16 cellular contexts compared by ENCODE assay signal in genomic region chr10:121154846-121155245, GRCh38.
DNase-seq lines count a peak whose midpoint lies in the region; ATAC-seq and TF ChIP-seq lines count a peak whose summit lies in the region.
"Had no signal": no experiment of that assay in that cellular context is flagged by ENCODE, and none has a peak within 500 bp of the region (broad histone marks: within the 10 kb centered on the region; RNA-seq: fewer than 3 reads in every experiment).

No MANE protein-coding gene starts in this region.

- no peak overlapping the region for H3K4me3 Mint-ChIP-seq in stimulated activated memory B cell treated with anti-CD40 and anti-IgM and Interleukin-4, amounts not matched to agents 10 μg/mL and 1 μg/mL and 100 μg/mL, for 72 hours
- H3K4me3 Mint-ChIP-seq: stimulated activated naive B cell treated with anti-CD40 and anti-IgM and Interleukin-4, amounts not matched to agents 10 μg/mL and 1 μg/mL and 100 μg/mL, for 72 hours had no signal

- peaks cover 3% of the 10 kb centered on the region for H3K9me3 Mint-ChIP-seq in stimulated activated memory B cell treated with anti-CD40 and anti-IgM and Interleukin-4, amounts not matched to agents 10 μg/mL and 1 μg/mL and 100 μg/mL, for 72 hours

- intact Hi-C loops in ascending aorta (cut with DNase I), result no loop called here

- H3K36me3 ChIP-seq in ascending aorta, result no peaks in the 10 kb centered on the region
- H3K36me3 ChIP-seq: BLaER1 treated with 17β-estradiol and CSF1 and Interleukin-3, amounts not matched to agents 10 nM and 100 nM; gastrocnemius medialis; SJCRH30 had no signal

- H3K4me3 ChIP-seq in retinal pigment epithelial cell (ENCODE audit: low read length) (no peak overlapping the region), ascending aorta (no peak overlapping the region)
- H3K4me3 ChIP-seq: BLaER1 treated with 17β-estradiol and CSF1 and Interleukin-3, amounts not matched to agents 10 nM and 100 nM; gastrocnemius medialis; SJCRH30 had no signal

- H3K27ac Mint-ChIP-seq in stimulated activated memory B cell treated with anti-CD40 and anti-IgM and Interleukin-4, amounts not matched to agents 10 μg/mL and 1 μg/mL and 100 μg/mL, for 72 hours, result no peak overlapping the region
- H3K27ac Mint-ChIP-seq: activated naive CD4-positive, alpha-beta T cell treated with anti-CD3 and anti-CD28 coated beads, Interleukin-2, amount 50 U/mL, for 72 hours; stimulated activated naive B cell treated with anti-CD40 and anti-IgM and Interleukin-4, amounts not matched to agents 10 μg/mL and 1 μg/mL and 100 μg/mL, for 72 hours had no signal

- H3K4me1 Mint-ChIP-seq in stimulated activated memory B cell treated with anti-CD40 and anti-IgM and Interleukin-4, amounts not matched to agents 10 μg/mL and 1 μg/mL and 100 μg/mL, for 72 hours, result no peaks in the 10 kb centered on the region
- H3K4me1 Mint-ChIP-seq: stimulated activated naive B cell treated with anti-CD40 and anti-IgM and Interleukin-4, amounts not matched to agents 10 μg/mL and 1 μg/mL and 100 μg/mL, for 72 hours had no signal

- H3K27ac ChIP-seq in ascending aorta, result no peak overlapping the region
- H3K27ac ChIP-seq: gastrocnemius medialis, SJCRH30 had no signal

- DNase-seq in HT1080 (ENCODE audit: low read depth) (peak; percentile 79), anterior cingulate cortex (lab: John Stamatoyannopoulos, UW) (peak in 53 of 58 donors; percentile 13 to 95 (median 75)), inferior parietal cortex (ENCODE audit: extremely low spot score) (peak; percentile 93), retinal pigment epithelial cell (ENCODE audit: low read depth) (peak; percentile 74), ascending aorta (ENCODE audit: low spot score in 2 of 2) (no peak), NCI-H128 (lab: John Stamatoyannopoulos, UW; ENCODE audit: unreplicated experiment) (no peak)
- DNase-seq: gastrocnemius medialis; left ventricle myocardium superior; NCI-H524 treated with DMSO at 0.1 percent for 48 hours; stimulated activated CD4-positive, alpha-beta T cell treated with anti-CD3 and anti-CD28 coated beads, Interleukin-2, amount 100 ng/mL, for 48 hours; stimulated activated naive B cell treated with anti-CD40 and anti-IgM and Interleukin-4, amounts not matched to agents 10 μg/mL and 1 μg/mL and 100 μg/mL, for 72 hours had no signal

- H3K4me1 ChIP-seq in ascending aorta, result no peaks in the 10 kb centered on the region
- H3K4me1 ChIP-seq: gastrocnemius medialis, SJCRH30 had no signal

- H3K36me3 Mint-ChIP-seq in stimulated activated memory B cell treated with anti-CD40 and anti-IgM and Interleukin-4, amounts not matched to agents 10 μg/mL and 1 μg/mL and 100 μg/mL, for 72 hours, result no peaks in the 10 kb centered on the region
- H3K36me3 Mint-ChIP-seq: stimulated activated naive B cell treated with anti-CD40 and anti-IgM and Interleukin-4, amounts not matched to agents 10 μg/mL and 1 μg/mL and 100 μg/mL, for 72 hours had no signal

- H3K9me3 ChIP-seq in ascending aorta, result no peaks in the 10 kb centered on the region
- H3K9me3 ChIP-seq: gastrocnemius medialis had no signal

- H3K27me3 Mint-ChIP-seq in stimulated activated memory B cell treated with anti-CD40 and anti-IgM and Interleukin-4, amounts not matched to agents 10 μg/mL and 1 μg/mL and 100 μg/mL, for 72 hours, result peaks cover 10% of the 10 kb centered on the region

- H3K27me3 ChIP-seq in ascending aorta, result no peaks in the 10 kb centered on the region
- H3K27me3 ChIP-seq: BLaER1 treated with 17β-estradiol and CSF1 and Interleukin-3, amounts not matched to agents 10 nM and 100 nM; gastrocnemius medialis; SJCRH30 had no signal

- TF ChIP-seq CTCF in retinal pigment epithelial cell (conservative IDR thresholded peaks at IDR 0.05; ENCODE audit: low read depth, low read length) (no peak), ascending aorta (IDR thresholded peaks at IDR 0.05) (no peak)

- no peak for ATAC-seq in stimulated activated memory B cell treated with anti-CD40 and anti-IgM and Interleukin-4, amounts not matched to agents 10 μg/mL and 1 μg/mL and 100 μg/mL, for 72 hours
- ATAC-seq in HG03175 (IDR thresholded peaks at IDR 0.05; ENCODE audit: unreplicated experiment), result no peak
- ATAC-seq: activated naive CD4-positive, alpha-beta T cell treated with anti-CD3 and anti-CD28 coated beads, Interleukin-2, amount 50 U/mL, for 72 hours; gastrocnemius medialis; left ventricle myocardium superior; stimulated activated naive B cell treated with anti-CD40 and anti-IgM and Interleukin-4, amounts not matched to agents 10 μg/mL and 1 μg/mL and 100 μg/mL, for 72 hours had no signal

Comparison
In these comparisons a context has a peak if more than half of its experiments do, and no peak if none do; other contexts are left out.
1. DNase-seq: peak in HT1080 (single experiment), anterior cingulate cortex (53 of 58), inferior parietal cortex (single experiment) and retinal pigment epithelial cell (single experiment); none in ascending aorta (0 of 2) and NCI-H128 (single experiment).